ENCODE assay signal across 20 cellular contexts in the genomic region with DNA sequence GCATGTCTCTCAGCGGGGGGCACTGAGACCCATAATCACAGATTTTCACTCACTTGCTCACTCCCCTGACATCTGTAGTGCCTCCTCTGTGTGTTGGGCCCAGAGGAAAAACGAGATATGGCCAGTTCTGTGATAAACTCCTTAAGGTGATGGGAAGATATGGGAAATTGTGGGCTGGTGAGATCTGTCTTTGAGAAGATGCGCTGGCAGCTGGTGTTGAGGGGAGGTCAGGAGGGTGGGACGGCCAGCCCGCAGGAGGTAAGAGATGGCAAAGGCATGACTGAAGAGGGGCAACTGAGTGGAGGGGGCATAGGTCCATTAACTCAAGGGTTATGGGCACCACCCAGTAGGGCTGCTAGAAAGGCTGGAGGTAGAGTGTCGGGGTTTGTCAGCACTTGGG.
"Had no signal": no experiment of that assay in that cellular context is flagged by ENCODE, and none has a peak within 500 bp of the region (broad histone marks: within the 10 kb centered on the region; RNA-seq: fewer than 3 reads in every experiment).

No MANE protein-coding gene starts in this region.

- ATAC-seq: effector memory CD8-positive, alpha-beta T cell; gastroesophageal sphincter; left lung; lower lobe of right lung; naive thymus-derived CD8-positive, alpha-beta T cell; sciatic nerve had no signal

- H3K27me3 Mint-ChIP-seq: effector memory CD8-positive, alpha-beta T cell; naive thymus-derived CD8-positive, alpha-beta T cell; type B pancreatic cell had no signal

- H3K4me3 ChIP-seq: esophagus squamous epithelium, gastroesophageal sphincter, left lung, lower lobe of right lung, spleen, stomach had no signal

- H3K9me3 Mint-ChIP-seq: effector memory CD8-positive, alpha-beta T cell; immature natural killer cell; naive thymus-derived CD8-positive, alpha-beta T cell; type B pancreatic cell had no signal

- FAIRE-seq: keratinocyte, urothelium cell line had no signal

- H3K27ac ChIP-seq: esophagus squamous epithelium, gastroesophageal sphincter, left lung, lower lobe of right lung, spleen, stomach had no signal

- H3K27ac Mint-ChIP-seq: type B pancreatic cell had no signal

- H3K27me3 ChIP-seq: esophagus squamous epithelium, gastroesophageal sphincter, left lung, spleen, stomach had no signal

- H3K4me3 Mint-ChIP-seq: effector memory CD8-positive, alpha-beta T cell; immature natural killer cell; naive thymus-derived CD8-positive, alpha-beta T cell; type B pancreatic cell had no signal

- DNase-seq: effector memory CD8-positive, alpha-beta T cell; esophagus squamous epithelium; foreskin fibroblast; immature natural killer cell; left lung; lower lobe of right lung; mesendoderm; naive thymus-derived CD8-positive, alpha-beta T cell; posterior cingulate gyrus; spleen; stimulated activated CD4-positive, alpha-beta T cell treated with anti-CD3 and anti-CD28 coated beads, Interleukin-15, amount 100 ng/mL, for 24 hours; stimulated activated CD4-positive, alpha-beta T cell treated with anti-CD3 and anti-CD28 coated beads, Interleukin-1b, Interleukin-23, amount 100 ng/mL, for 48 hours; stimulated activated CD4-positive, alpha-beta T cell treated with anti-CD3 and anti-CD28 coated beads, Interleukin-4, amount 100 ng/mL, for 4 hours; stimulated activated naive CD4-positive, alpha-beta T cell; stomach had no signal
